In the genomic region with DNA sequence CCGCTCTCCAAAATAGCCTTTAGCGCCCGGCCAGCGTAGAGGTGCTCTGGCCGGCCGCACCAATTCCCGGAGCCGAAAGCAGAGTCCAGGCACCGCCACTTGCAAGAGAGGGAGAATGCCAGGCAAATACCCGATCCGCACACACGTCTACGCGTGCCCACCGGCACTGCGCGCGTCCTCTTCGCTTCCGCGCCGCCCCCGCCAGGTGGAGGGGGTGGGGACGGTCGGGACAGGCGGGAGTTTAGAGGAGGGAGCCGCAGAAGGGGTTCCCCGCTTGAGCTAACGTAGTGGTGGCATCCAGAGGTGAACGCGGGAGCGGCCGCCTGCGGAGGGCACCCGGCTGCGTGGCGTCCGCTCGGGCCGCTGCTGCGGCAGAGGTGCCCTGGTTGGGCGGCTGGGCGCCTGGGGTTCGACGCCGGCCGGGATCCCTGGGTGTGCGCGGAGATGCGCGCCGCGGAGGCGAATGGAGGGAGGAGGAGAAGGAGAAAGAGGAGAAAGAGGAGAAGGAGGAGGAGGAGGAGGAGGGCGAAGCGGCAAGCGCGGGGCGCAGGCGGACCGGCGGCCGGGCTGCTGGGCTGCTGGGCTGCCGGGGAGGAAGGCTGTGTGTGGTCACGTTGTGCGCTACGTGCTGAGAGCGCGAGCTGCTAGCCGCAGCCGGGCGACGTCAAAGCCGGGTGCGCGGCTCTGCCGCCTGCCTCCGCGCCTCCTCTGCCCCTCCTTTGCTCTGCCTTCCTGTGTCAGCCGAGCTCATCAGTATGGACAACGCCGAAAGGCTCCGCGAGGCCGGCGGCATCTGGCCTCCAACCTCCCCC, we compare ENCODE assay signal across 8 cellular contexts. TPM values are rescaled to one million over a fixed set of nuclear protein-coding genes. Genes with fewer than 3 reads are reported as not detected.
DNase-seq lines count a peak whose midpoint lies in the region; ATAC-seq and TF ChIP-seq lines count a peak whose summit lies in the region.

A gene (minus strand): TSS at position 117 of the 812 bp plus-strand sequence.

- H3K4me1 Mint-ChIP-seq in activated naive CD8-positive, alpha-beta T cell treated with anti-CD3 and anti-CD28 coated beads for 36 hours: peaks cover 4% of the 10 kb centered on the region

- H3K36me3 Mint-ChIP-seq in activated naive CD8-positive, alpha-beta T cell treated with anti-CD3 and anti-CD28 coated beads for 36 hours: no peaks in the 10 kb centered on the region

- H3K36me3 ChIP-seq in BE2C: no peaks in the 10 kb centered on the region
- H3K36me3 ChIP-seq in thoracic aorta: no peaks in the 10 kb centered on the region

- DNase-seq in BE2C (peak; percentile 42), kidney glomerular epithelial cell (lab: John Stamatoyannopoulos, UW) (peak; percentile 36), thoracic aorta (ENCODE audit: low spot score) (no peak)
- DNase-seq in activated naive CD8-positive, alpha-beta T cell treated with anti-CD3 and anti-CD28 coated beads for 36 hours: peak; percentile 10

- H3K9me3 ChIP-seq in BE2C: no peaks in the 10 kb centered on the region
- no peaks in the 10 kb centered on the region for H3K9me3 ChIP-seq in thoracic aorta

- H3K4me1 ChIP-seq in BE2C (no peaks in the 10 kb centered on the region), thoracic aorta (ENCODE audit: control insufficient read depth in 1 of 2, low read depth in 2 of 2) (peaks cover 0 to 11% of the 10 kb centered on the region in 2 donors)

- no peaks in the 10 kb centered on the region for H3K9me3 Mint-ChIP-seq in activated naive CD8-positive, alpha-beta T cell treated with anti-CD3 and anti-CD28 coated beads for 36 hours

- peaks cover 58% of the 10 kb centered on the region for H3K27me3 Mint-ChIP-seq in activated naive CD8-positive, alpha-beta T cell treated with anti-CD3 and anti-CD28 coated beads for 36 hours

- TF ChIP-seq CTCF in BE2C (IDR thresholded peaks at IDR 0.05; ENCODE audit: low read depth, low read length): no peak
- TF ChIP-seq CTCF in thoracic aorta (IDR thresholded peaks at IDR 0.05): no peak

- peak within 1 kb of the TSS; percentile 10 for H3K4me3 Mint-ChIP-seq in activated naive CD8-positive, alpha-beta T cell treated with anti-CD3 and anti-CD28 coated beads for 36 hours

- peaks cover 65% of the 10 kb centered on the region for H3K27me3 ChIP-seq in BE2C
- H3K27me3 ChIP-seq in thoracic aorta (replicated peaks; ENCODE audit: insufficient read depth): no peaks in the 10 kb centered on the region

- no peak within 1 kb of the TSS for H3K27ac Mint-ChIP-seq in activated naive CD8-positive, alpha-beta T cell treated with anti-CD3 and anti-CD28 coated beads for 36 hours

- H3K4me3 ChIP-seq in BE2C (ENCODE audit: low read depth, low read length) (peak within 1 kb of the TSS; percentile 44), thoracic aorta (peak within 1 kb of the TSS; percentile 47)

- peak; percentile 52 for ATAC-seq in HG02981 (IDR thresholded peaks at IDR 0.05; ENCODE audit: unreplicated experiment)
- no peak for ATAC-seq in thoracic aorta (ENCODE audit: insufficient number of reproducible peaks, low FRiP score, low read depth)
- ATAC-seq in HG02623 (IDR thresholded peaks at IDR 0.05; ENCODE audit: unreplicated experiment): no peak
- ATAC-seq in HG02970 (IDR thresholded peaks at IDR 0.05; ENCODE audit: low FRiP score, unreplicated experiment): no peak
- no peak for ATAC-seq in esophagus mucosa

- H3K27ac ChIP-seq in thoracic aorta: no peak within 1 kb of the TSS

RNA-seq across cellular contexts. Expression of the gene that starts here (rescaled TPM):
- 0.91 TPM for polyA plus RNA-seq in BE2C (2012; ENCODE audit: insufficient read depth, insufficient read length, low read depth)
- total RNA-seq in activated naive CD8-positive, alpha-beta T cell treated with anti-CD3 and anti-CD28 coated beads for 36 hours: not detected
- total RNA-seq in thoracic aorta (not detected), esophagus mucosa (not detected)

Comparison
In these comparisons a context has a peak if more than half of its experiments do, and no peak if none do; other contexts are left out.
1. Peak in DNase-seq in activated naive CD8-positive, alpha-beta T cell treated with anti-CD3 and anti-CD28 coated beads for 36 hours; RNA of the gene not detected or under 1 TPM.